ENCODE assay signal across 21 cellular contexts in the genomic region with DNA sequence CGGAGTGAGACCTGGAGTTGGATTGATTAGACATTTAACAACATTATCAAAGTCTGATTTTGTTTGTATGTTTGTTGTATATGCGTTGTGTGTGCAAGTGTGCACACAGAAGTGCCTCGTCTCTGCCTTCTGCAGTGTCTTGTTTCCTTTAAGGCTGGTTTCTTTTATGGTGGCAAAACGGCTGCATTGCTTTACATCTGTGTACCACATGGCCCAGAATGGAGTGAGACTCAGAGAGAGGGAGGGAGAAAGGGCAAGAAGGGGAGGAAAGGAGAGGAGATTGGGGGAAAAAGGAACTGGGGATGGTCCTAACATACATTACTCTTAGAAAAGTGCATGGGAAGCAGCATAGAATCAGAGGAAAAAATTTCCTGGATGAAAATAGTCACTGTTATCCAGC.
"Had no signal": no experiment of that assay in that cellular context is flagged by ENCODE, and none has a peak within 500 bp of the region (broad histone marks: within the 10 kb centered on the region; RNA-seq: fewer than 3 reads in every experiment).

No MANE protein-coding gene starts in this region.

- FAIRE-seq: colon, kidney, pancreas, small intestine had no signal

- DNase-seq: cerebellar nuclear complex; effector memory CD8-positive, alpha-beta T cell; esophagus squamous epithelium; gastrocnemius medialis; glutamatergic neuron; immature natural killer cell; kidney; left colon; left ventricle myocardium superior; mesendoderm; naive B cell; occipital lobe; pancreas; right cardiac atrium; small intestine; stimulated activated CD4-positive, alpha-beta T cell treated with anti-CD3 and anti-CD28 coated beads, Interleukin-4, amount 100 ng/mL, for 1 hour; upper lobe of right lung had no signal

- H3K27me3 ChIP-seq: esophagus squamous epithelium, gastrocnemius medialis, pancreas, tibial nerve, upper lobe of right lung had no signal

- H3K27ac ChIP-seq: epithelial cell of prostate, esophagus squamous epithelium, gastrocnemius medialis, pancreas, tibial nerve, upper lobe of right lung had no signal

- H3K4me1 ChIP-seq: esophagus squamous epithelium, pancreas, upper lobe of right lung had no signal

- H3K9me3 ChIP-seq: esophagus squamous epithelium, gastrocnemius medialis, pancreas, tibial nerve, upper lobe of right lung had no signal

- H3K4me3 ChIP-seq: esophagus squamous epithelium, gastrocnemius medialis, lung, pancreas, tibial nerve, upper lobe of right lung had no signal

- H3K36me3 ChIP-seq: esophagus squamous epithelium, gastrocnemius medialis, pancreas, tibial nerve, upper lobe of right lung had no signal
